ENCODE assay signal across 8 cellular contexts in the genomic region with DNA sequence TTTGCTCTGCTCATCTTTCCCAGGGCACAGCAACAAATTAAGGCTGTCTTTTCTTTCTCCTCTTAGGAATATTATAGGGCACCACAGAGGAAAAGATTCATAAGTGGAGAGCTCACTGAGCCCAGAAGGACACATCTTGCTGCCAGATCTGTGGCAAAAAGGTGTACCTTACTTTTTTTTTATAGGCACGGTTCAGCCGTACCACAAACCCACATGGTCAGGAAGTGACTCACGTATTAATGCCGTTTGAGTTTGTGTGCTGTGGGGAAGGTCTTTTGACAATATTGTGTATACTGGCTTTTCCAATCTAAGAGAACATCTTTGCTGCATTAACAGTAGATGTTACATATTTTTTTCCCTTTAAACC. TPM values are rescaled to one million over a fixed set of nuclear protein-coding genes. Genes with fewer than 3 reads are reported as not detected.
DNase-seq lines count a peak whose midpoint lies in the region; ATAC-seq and TF ChIP-seq lines count a peak whose summit lies in the region.

No MANE protein-coding gene starts in this region.

- H3K36me3 ChIP-seq in BLaER1 (peaks cover 15% of the 10 kb centered on the region), PC-3 (ENCODE audit: low read depth, low read length) (no peaks in the 10 kb centered on the region)

- intact Hi-C loops in PC-3 (cut with micrococcal nuclease): loop anchor here (1.0 to 2.0 kb wide), 2 partner anchors 38 to 106 kb away; partner anchors contain the start of gene MCM3

- no TSS peak for BruUV-seq in PC-3 (replicated peaks; lab: Mats Ljungman, UMichigan)

- no peak for TF ChIP-seq CTCF in PC-3 (conservative IDR thresholded peaks at IDR 0.05; ENCODE audit: low read depth, low read length)

- CTCF ChIA-PET in PC-3 (lab: Charles Lee): interaction anchor here (0.6 to 1.3 kb wide), 6 partner anchors 9 to 262 kb away, joined by 3 to 9 read pairs (median 4); partner anchors contain the start of gene MCM3

- peak overlapping the region; percentile 81 for H3K27ac Mint-ChIP-seq in memory B cell

- no peaks in the 10 kb centered on the region for H3K79me2 ChIP-seq in PC-3 (ENCODE audit: low read length)

- H4K20me1 ChIP-seq in BLaER1 (no peaks in the 10 kb centered on the region), PC-3 (ENCODE audit: low read length) (no peaks in the 10 kb centered on the region)

- H3K27me3 Mint-ChIP-seq in memory B cell: no peaks in the 10 kb centered on the region

- no peaks in the 10 kb centered on the region for H3K9me2 ChIP-seq in PC-3 (replicated peaks; ENCODE audit: low read length)

- H3K27me3 ChIP-seq in BLaER1: no peaks in the 10 kb centered on the region
- no peaks in the 10 kb centered on the region for H3K27me3 ChIP-seq in PC-3 (ENCODE audit: low read length)

- H3K36me3 Mint-ChIP-seq in memory B cell: peaks cover under 1% of the 10 kb centered on the region

- peaks cover 4% of the 10 kb centered on the region for H3F3A ChIP-seq in PC-3 (ENCODE audit: low read length, unreplicated experiment)

- H3K27ac ChIP-seq in BLaER1 (no peak overlapping the region), PC-3 (ENCODE audit: low read length) (peak overlapping the region; percentile 81)

- H3K4me1 Mint-ChIP-seq in memory B cell: peaks cover 25% of the 10 kb centered on the region

- H3K9me3 Mint-ChIP-seq in memory B cell: no peaks in the 10 kb centered on the region

- H3K4me3 ChIP-seq in BLaER1: no peak overlapping the region
- peak overlapping the region; percentile 53 for H3K4me3 ChIP-seq in PC-3 (ENCODE audit: low read length)

- peak overlapping the region; percentile 68 for H3K4me3 Mint-ChIP-seq in memory B cell

- peak overlapping the region; percentile 2; the same call in 1 of the 2 replicates for H2AFZ ChIP-seq in PC-3 (ENCODE audit: low read length)

- ATAC-seq in GM18873 (IDR thresholded peaks at IDR 0.05; ENCODE audit: low FRiP score, unreplicated experiment): peak; percentile 31
- ATAC-seq in HG03097 (IDR thresholded peaks at IDR 0.05; ENCODE audit: low FRiP score, unreplicated experiment): peak; percentile 35
- ATAC-seq in PC-3: peak; percentile 78
- peak; percentile 75 for ATAC-seq in memory B cell (ENCODE audit: low read depth)

- peak overlapping the region; percentile 59 for H3K4me2 ChIP-seq in BLaER1
- H3K4me2 ChIP-seq in PC-3 (ENCODE audit: low read length): peak overlapping the region; percentile 80

- POLR2A ChIA-PET in PC-3 (lab: Charles Lee; ENCODE audit: unreplicated experiment): interaction anchor here (0.7 to 0.9 kb wide), 2 partner anchors 38 to 119 kb away, joined by 4 to 15 read pairs; no protein-coding TSS in a partner anchor

- H3K4me1 ChIP-seq in BLaER1 (peaks cover 22% of the 10 kb centered on the region), PC-3 (ENCODE audit: insufficient read depth, low read length) (peaks cover 33% of the 10 kb centered on the region)

- no peak overlapping the region for H3K9ac ChIP-seq in BLaER1
- peak overlapping the region; percentile 29 for H3K9ac ChIP-seq in PC-3 (ENCODE audit: low read length)

- DNase-seq in PC-3 (peak; percentile 86), memory B cell (ENCODE audit: low spot score in 2 of 2) (peak; percentile 18 to 26), NCI-H524 treated with DMSO at 0.1 percent for 48 hours (lab: John Stamatoyannopoulos, UW) (no peak), DMS 273 (lab: John Stamatoyannopoulos, UW; ENCODE audit: unreplicated experiment) (no peak)
- DNase-seq in activated naive CD8-positive, alpha-beta T cell treated with anti-CD3 and anti-CD28 coated beads, Interleukin-2, amount 50 U/mL, for 16 hours (ENCODE audit: low read depth, low spot score): peak; percentile 18

- H3K9me3 ChIP-seq in BLaER1: peaks cover 26% of the 10 kb centered on the region
- H3K9me3 ChIP-seq in PC-3 (ENCODE audit: low read length): no peaks in the 10 kb centered on the region

RNA-seq across cellular contexts. Expression of gene PAQR8, which starts 28.4 kb away (rescaled TPM):
- total RNA-seq in PC-3 (2014; rRNA removed): 0.44 and 0.46 TPM in 2 replicates

RNA-seq across cellular contexts. Expression of gene EFHC1, which starts 29.8 kb away (rescaled TPM):
- total RNA-seq in PC-3 (2014; rRNA removed): 14.5 and 22.4 TPM in 2 replicates

Comparison
In these comparisons a context has a peak if more than half of its experiments do, and no peak if none do; other contexts are left out.
1. DNase-seq: peak in PC-3 (single experiment), activated naive CD8-positive, alpha-beta T cell treated with anti-CD3 and anti-CD28 coated beads, Interleukin-2, amount 50 U/mL, for 16 hours (single experiment) and memory B cell (2 of 2); none in NCI-H524 treated with DMSO at 0.1 percent for 48 hours (single experiment) and DMS 273 (single experiment).
2. Peak in every context shown above with its lines, with median percentiles within 50 percentile points of each other: ATAC-seq.